Comparison of ENCODE assay signal across 9 cellular contexts in the genomic region with DNA sequence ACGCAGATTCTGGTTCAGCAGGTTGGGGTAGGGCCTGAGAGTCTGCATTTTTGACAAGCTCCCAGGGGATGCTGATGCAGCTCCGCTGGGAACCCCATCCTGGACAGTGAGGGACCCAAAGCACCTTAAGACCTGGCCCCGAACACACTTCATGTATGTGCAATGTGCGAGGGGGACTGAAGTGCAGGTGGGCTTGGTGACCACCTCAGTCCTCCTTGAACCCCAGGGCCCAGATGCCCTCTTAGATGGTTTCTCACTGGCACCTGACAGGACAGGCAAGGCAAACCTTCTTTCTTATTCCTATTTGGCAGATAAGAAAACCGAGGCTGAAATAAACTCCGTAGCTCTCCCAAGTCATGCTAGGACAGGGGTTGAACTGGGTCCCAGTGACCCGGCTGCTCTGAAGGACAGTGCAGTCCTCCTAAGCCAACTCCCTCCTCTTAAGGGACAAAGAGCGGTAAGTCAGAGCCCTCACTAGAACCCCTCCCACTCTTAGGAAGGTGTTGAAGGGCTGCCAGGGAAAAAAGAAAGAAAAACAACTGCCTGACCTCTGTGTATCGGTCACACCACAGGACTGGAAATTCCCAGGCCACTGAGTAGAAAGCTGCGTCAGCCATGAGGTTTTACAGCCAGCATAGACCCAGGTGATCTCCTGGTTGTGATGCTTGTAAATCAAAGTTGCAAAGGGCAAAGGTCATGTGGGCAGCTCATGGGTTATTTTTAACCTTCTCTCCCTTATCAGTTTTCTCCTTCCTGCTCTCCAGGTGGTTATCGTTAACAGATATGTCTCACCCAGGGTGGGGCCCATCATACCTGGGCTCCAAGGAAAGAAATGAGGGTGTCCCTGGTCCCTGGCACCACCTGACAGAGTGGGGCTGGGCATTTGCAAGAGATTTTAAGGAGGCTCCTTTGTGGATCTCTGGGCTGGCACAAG.
DNase-seq lines count a peak whose midpoint lies in the region; ATAC-seq and TF ChIP-seq lines count a peak whose summit lies in the region.
"Had no signal": no experiment of that assay in that cellular context is flagged by ENCODE, and none has a peak within 500 bp of the region (broad histone marks: within the 10 kb centered on the region; RNA-seq: fewer than 3 reads in every experiment).

No MANE protein-coding gene starts in this region.

- intact Hi-C loops in left cardiac atrium (cut with DNase I) = no loop called here

- ATAC-seq in HG03045 (IDR thresholded peaks at IDR 0.05; ENCODE audit: unreplicated experiment) = peak; percentile 93
- peak; percentile 45 to 65 for ATAC-seq in left cardiac atrium
- ATAC-seq in stimulated activated naive CD8-positive, alpha-beta T cell treated with anti-CD3 and anti-CD28 coated beads, Interleukin-15, amount 100 ng/mL, for 72 hours = peak; percentile 93

- H3K9me3 Mint-ChIP-seq in stimulated activated naive CD8-positive, alpha-beta T cell treated with anti-CD3 and anti-CD28 coated beads, Interleukin-15, amount 100 ng/mL, for 72 hours = no peaks in the 10 kb centered on the region

- H3K27me3 Mint-ChIP-seq in stimulated activated naive CD8-positive, alpha-beta T cell treated with anti-CD3 and anti-CD28 coated beads, Interleukin-15, amount 100 ng/mL, for 72 hours = no peaks in the 10 kb centered on the region

- H3K4me1 Mint-ChIP-seq in stimulated activated naive CD8-positive, alpha-beta T cell treated with anti-CD3 and anti-CD28 coated beads, Interleukin-15, amount 100 ng/mL, for 72 hours = peaks cover 47% of the 10 kb centered on the region

- H3K27ac Mint-ChIP-seq in stimulated activated naive CD8-positive, alpha-beta T cell treated with anti-CD3 and anti-CD28 coated beads, Interleukin-15, amount 100 ng/mL, for 72 hours = peak overlapping the region; percentile 54 to 72

- peak overlapping the region; percentile 29; the same call in 1 of the 2 replicates for H3K27ac ChIP-seq in VCaP
- H3K27ac ChIP-seq: gastrocnemius medialis had no signal

- TF ChIP-seq CTCF in VCaP (conservative IDR thresholded peaks at IDR 0.05) = no peak

- peak; percentile 53 for DNase-seq in stimulated activated CD4-positive, alpha-beta T cell treated with anti-CD3 and anti-CD28 coated beads, Interleukin-1b, Interleukin-23, amount 100 ng/mL, for 48 hours
- no peak for DNase-seq in stimulated activated CD4-positive, alpha-beta T cell treated with anti-CD3 and anti-CD28 coated beads, Interleukin-4, amount 100 ng/mL, for 1 hour
- DNase-seq in left cardiac atrium (peak; percentile 48), NCI-H1092 treated with DMSO at 0.1 percent for 48 hours (lab: John Stamatoyannopoulos, UW) (no peak), KG1 (lab: John Stamatoyannopoulos, UW) (no peak)
- DNase-seq in stimulated activated naive CD8-positive, alpha-beta T cell treated with anti-CD3 and anti-CD28 coated beads, Interleukin-15, amount 100 ng/mL, for 72 hours = peak; percentile 31 to 63
- DNase-seq: gastrocnemius medialis had no signal

- peak overlapping the region in 1 of 2 donors; percentile 39 for H3K4me3 Mint-ChIP-seq in stimulated activated naive CD8-positive, alpha-beta T cell treated with anti-CD3 and anti-CD28 coated beads, Interleukin-15, amount 100 ng/mL, for 72 hours

Comparison
In these comparisons a context has a peak if more than half of its experiments do, and no peak if none do; other contexts are left out.
1. DNase-seq: peak in stimulated activated CD4-positive, alpha-beta T cell treated with anti-CD3 and anti-CD28 coated beads, Interleukin-1b, Interleukin-23, amount 100 ng/mL, for 48 hours (single experiment), left cardiac atrium (single experiment) and stimulated activated naive CD8-positive, alpha-beta T cell treated with anti-CD3 and anti-CD28 coated beads, Interleukin-15, amount 100 ng/mL, for 72 hours (2 of 2); none in stimulated activated CD4-positive, alpha-beta T cell treated with anti-CD3 and anti-CD28 coated beads, Interleukin-4, amount 100 ng/mL, for 1 hour (single experiment), NCI-H1092 treated with DMSO at 0.1 percent for 48 hours (single experiment) and KG1 (single experiment).
2. Peak in every context shown above with its lines, with median percentiles within 50 percentile points of each other: ATAC-seq.